ENCODE assay signal across 10 cellular contexts in the genomic region with DNA sequence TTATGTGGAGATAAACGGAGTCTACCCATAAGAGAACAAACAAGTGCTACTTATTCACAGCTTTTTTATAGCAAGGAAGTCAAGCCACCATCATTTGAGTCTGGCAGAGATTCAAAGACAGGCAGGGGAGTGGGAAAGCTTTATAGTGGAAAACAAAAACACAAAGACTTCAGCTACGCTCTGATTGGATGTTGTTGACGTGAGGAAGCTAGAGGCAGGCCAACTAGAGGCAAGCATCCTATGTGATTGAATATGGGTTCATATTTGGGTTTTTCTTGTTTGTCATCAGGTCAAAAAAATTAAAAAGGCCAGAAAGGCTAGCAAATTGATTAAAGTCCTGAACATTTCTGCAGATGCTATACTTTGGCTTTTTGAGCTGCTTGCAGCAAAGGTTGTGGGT. TPM values are rescaled to one million over a fixed set of nuclear protein-coding genes. Genes with fewer than 3 reads are reported as not detected.
A peak's percentile ranks its signal among the peaks of the same experiment; 100 is the strongest.
DNase-seq lines count a peak whose midpoint lies in the region; ATAC-seq, FAIRE-seq and TF ChIP-seq lines count a peak whose summit lies in the region.
"Had no signal": no experiment of that assay in that cellular context is flagged by ENCODE, and none has a peak within 500 bp of the region (broad histone marks: within the 10 kb centered on the region; RNA-seq: fewer than 3 reads in every experiment).

No MANE protein-coding gene starts in this region.

- POLR2A ChIA-PET in A549 (lab: Yijun Ruan, JAX) = interaction anchor here (1.9 kb wide), 1 partner anchor 45 kb away, joined by 7 read pairs; no protein-coding TSS in a partner anchor
- POLR2A ChIA-PET in SK-N-SH (lab: Yijun Ruan, JAX) = interaction anchor here (0.8 kb wide), 1 partner anchor 45 kb away, joined by 3 read pairs; no protein-coding TSS in a partner anchor

- TF ChIP-seq POLR2A in A549 (IDR thresholded peaks at IDR 0.05; ENCODE audit: low read length) = no peak

- DNase-seq in A549 (ENCODE audit: low read depth in 1 of 2, low spot score in 1 of 2) (peak in 1 of 2 experiments; percentile 4), GM23248 (no peak), SK-N-SH (peak; percentile 19), left kidney (ENCODE audit: low read depth, low spot score) (peak; percentile 29), mesenteric fat pad (ENCODE audit: low spot score) (no peak)

- in situ Hi-C loops in GM23248 (cut with MboI) = no loop called here

- H3K4me1 ChIP-seq in A549 (peaks cover 7% of the 10 kb centered on the region; the same call in 2 of the 3 replicates), GM23248 (ENCODE audit: insufficient read depth) (0 out of 2 replicates have a peak, but pooled peaks cover 2% of the 10 kb centered on the region), SK-N-SH (ENCODE audit: control insufficient read depth in 1 of 2, insufficient read depth in 2 of 2, low read depth in 1 of 2, low read length in 1 of 2) (peaks cover 0 to 2% of the 10 kb centered on the region in 2 experiments; a peak in 1 of 4 replicates)

- H3K4me2 ChIP-seq in A549 (peak overlapping the region; percentile 70), GM23248 (ENCODE audit: unreplicated experiment) (peak overlapping the region; percentile 83), SK-N-SH (no peak overlapping the region)

- TF ChIP-seq CTCF in A549 (IDR thresholded peaks at IDR 0.05) = no peak
- TF ChIP-seq CTCF in SK-N-SH (IDR thresholded peaks at IDR 0.05) = no peak

- H3K9ac ChIP-seq in GM23248 (peak overlapping the region; percentile 88; the same call in 1 of the 2 replicates), SK-N-SH (no peak overlapping the region)

- CTCF ChIA-PET in A549 (lab: Yijun Ruan, JAX) (interaction anchor here (1.8 to 1.9 kb wide), 2 partner anchors 21 to 46 kb away, joined by 4 to 10 read pairs; no protein-coding TSS in a partner anchor), SK-N-SH (lab: Yijun Ruan, JAX) (interaction anchor here (0.7 kb wide), 1 partner anchor 46 kb away, joined by 3 read pairs; no protein-coding TSS in a partner anchor)

- H3K27me3 ChIP-seq in GM23248 (replicated peaks; ENCODE audit: insufficient read depth) = no peaks in the 10 kb centered on the region
- no peaks in the 10 kb centered on the region for H3K27me3 ChIP-seq in SK-N-SH (ENCODE audit: insufficient read depth)
- H3K27me3 ChIP-seq: sigmoid colon had no signal

- H3K27ac ChIP-seq in A549 (peak overlapping the region in 1 of 2 experiments; percentile 99; a peak in 4 of 6 replicates), GM23248 (no peak overlapping the region), SK-N-SH (ENCODE audit: low read depth in 2 of 2, low read length in 1 of 2) (no peak overlapping the region; a peak in 1 of 4 replicates)

- 74% methylated on average over 3 of the region's 3 CpGs for WGBS in A549 (ENCODE audit: missing lambda C conversion rate)
- 65 to 74% methylated on average over 3 of the region's 3 CpGs for WGBS in GM23248 (ENCODE audit: low coverage in 1 of 2, low lambda C conversion rate in 2 of 2, missing lambda C conversion rate in 2 of 2), 2 experiments
- WGBS in SK-N-SH (ENCODE audit: low lambda C conversion rate) = 38% methylated on average over 3 of the region's 3 CpGs

- TF ChIP-seq RAD21 in A549 (conservative IDR thresholded peaks at IDR 0.05 in 1 of 2, IDR thresholded peaks at IDR 0.05 in 1 of 2) (no peak), SK-N-SH (IDR thresholded peaks at IDR 0.05; ENCODE audit: low read length) (no peak)

- H3F3A ChIP-seq in GM23248 (ENCODE audit: insufficient read depth) (no peaks in the 10 kb centered on the region), SK-N-SH (replicated peaks; ENCODE audit: insufficient read depth) (no peaks in the 10 kb centered on the region)

- H3K79me2 ChIP-seq in GM23248 (ENCODE audit: insufficient read depth) (peaks cover 19% of the 10 kb centered on the region), SK-N-SH (ENCODE audit: insufficient read depth) (peaks cover 7% of the 10 kb centered on the region; the same call in 1 of the 2 replicates)

- peak; percentile 28 for FAIRE-seq in A549 (lab: Jason Lieb, UNC)
- FAIRE-seq: G401.6 had no signal

- peak overlapping the region; percentile 86 for H2AFZ ChIP-seq in GM23248
- H2AFZ ChIP-seq in SK-N-SH (ENCODE audit: low read depth) = peak overlapping the region; percentile 49; the same call in 1 of the 2 replicates

- H3K9me3 ChIP-seq in A549 = peaks cover 11% of the 10 kb centered on the region; the same call in 1 of the 3 replicates
- no peaks in the 10 kb centered on the region for H3K9me3 ChIP-seq in GM23248 (ENCODE audit: low read depth)
- no peaks in the 10 kb centered on the region for H3K9me3 ChIP-seq in SK-N-SH
- H3K9me3 ChIP-seq: sigmoid colon had no signal

- H3K9me2 ChIP-seq in GM23248 (ENCODE audit: insufficient read depth) (no peaks in the 10 kb centered on the region), SK-N-SH (no peaks in the 10 kb centered on the region)

- no peak overlapping the region; the same call in 2 of the 3 replicates for H3K4me3 ChIP-seq in A549
- peak overlapping the region; percentile 80; the same call in 1 of the 2 replicates for H3K4me3 ChIP-seq in GM23248
- peak overlapping the region; percentile 62 to 63; a peak in 2 of 4 replicates for H3K4me3 ChIP-seq in SK-N-SH (ENCODE audit: low read depth in 2 of 2, low read length in 1 of 2)

- H3K36me3 ChIP-seq in GM23248 (ENCODE audit: low read depth) = no peaks in the 10 kb centered on the region
- H3K36me3 ChIP-seq in SK-N-SH (replicated peaks in 1 of 2; ENCODE audit: control insufficient read depth in 1 of 2, insufficient read depth in 2 of 2, low read length in 1 of 2) = peaks cover 0 to 9% of the 10 kb centered on the region in 2 experiments

- TF ChIP-seq EP300 in A549 (IDR thresholded peaks at IDR 0.05) = no peak
- no peak for TF ChIP-seq EP300 in SK-N-SH (IDR thresholded peaks at IDR 0.05; ENCODE audit: borderline replicate concordance in 1 of 2, low read depth in 1 of 2, low read length in 1 of 2)

- H4K20me1 ChIP-seq in GM23248 (ENCODE audit: insufficient read depth) (no peaks in the 10 kb centered on the region), SK-N-SH (ENCODE audit: insufficient read depth) (no peaks in the 10 kb centered on the region)

- ATAC-seq in A549 (no peak; a peak in 1 of 6 replicates), HG03520 (IDR thresholded peaks at IDR 0.05; ENCODE audit: unreplicated experiment) (no peak), HG03439 (IDR thresholded peaks at IDR 0.05; ENCODE audit: unreplicated experiment) (no peak), GM18867 (IDR thresholded peaks at IDR 0.05; ENCODE audit: unreplicated experiment) (no peak)

TF ChIP-seq in A549, 52 proteins besides CTCF, POLR2A, EP300 and RAD21 (continues in another document):
- TF ChIP-seq RFX5 (IDR thresholded peaks at IDR 0.05) (no peak), KDM1A (IDR thresholded peaks at IDR 0.05; ENCODE audit: low read depth) (no peak)

TF ChIP-seq in SK-N-SH, 30 proteins besides CTCF, POLR2A, EP300 and RAD21 (continues in another document):
- TF ChIP-seq JUND (IDR thresholded peaks at IDR 0.05) (no peak), FOXJ3 (CRISPR knock-in tag; IDR thresholded peaks at IDR 0.05) (no peak), MXI1 (IDR thresholded peaks at IDR 0.05; ENCODE audit: low read depth, low read length) (no peak), FOSL2 (IDR thresholded peaks at IDR 0.05; ENCODE audit: borderline replicate concordance, low read depth) (no peak)
- TF ChIP-seq, protein P1, sequence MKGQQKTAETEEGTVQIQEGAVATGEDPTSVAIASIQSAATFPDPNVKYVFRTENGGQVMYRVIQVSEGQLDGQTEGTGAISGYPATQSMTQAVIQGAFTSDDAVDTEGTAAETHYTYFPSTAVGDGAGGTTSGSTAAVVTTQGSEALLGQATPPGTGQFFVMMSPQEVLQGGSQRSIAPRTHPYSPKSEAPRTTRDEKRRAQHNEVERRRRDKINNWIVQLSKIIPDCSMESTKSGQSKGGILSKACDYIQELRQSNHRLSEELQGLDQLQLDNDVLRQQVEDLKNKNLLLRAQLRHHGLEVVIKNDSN (IDR thresholded peaks at IDR 0.05; ENCODE audit: borderline replicate concordance, low read depth) = no peak

RNA-seq across cellular contexts. Expression of a gene that starts 0.7 kb away (rescaled TPM):
- 35.2 and 57.2 TPM in 2 replicates for polyA plus RNA-seq in A549 (2011; rRNA removed)
- polyA plus RNA-seq in A549 (2012; cell fraction: cytosol; rRNA removed) = 18.8 and 23.9 TPM in 2 replicates
- 6.9 and 9.6 TPM in 2 replicates for polyA plus RNA-seq in A549 (2012; cell fraction: nucleus; rRNA removed)
- polyA plus RNA-seq in A549 (2017; fragmentation: RNase III; extraction: RNeasy Plus Mini Kit Qiagen cat#74134 plus additional on column Dnase treatment) = 173 to 195 TPM (median 192 TPM) in 3 replicates
- polyA minus RNA-seq in A549 (2011; rRNA and poly(A)+ RNA removed) = 9.0 and 9.8 TPM in 2 replicates
- 41.1 and 44.5 TPM in 2 replicates for total RNA-seq in GM23248 (2014; rRNA removed; shearing (Covaris generic))
- polyA plus RNA-seq in GM23248 (2016; fragmentation: Nextera tagmentation; extraction: Ambion mirVana) = 108 and 112 TPM in 2 replicates
- polyA plus RNA-seq in SK-N-SH (2012; rRNA removed) = 39.1 and 40.9 TPM in 2 replicates
- 51.1 and 77.7 TPM in 2 replicates for polyA plus RNA-seq in SK-N-SH (2012; cell fraction: cytosol; rRNA removed)
- 33.1 and 36.4 TPM in 2 replicates for polyA plus RNA-seq in SK-N-SH (2012; cell fraction: nucleus; rRNA removed)
- total RNA-seq in mesenteric fat pad = 68.1 TPM

RNA-seq across cellular contexts. Expression of a gene that starts 23.2 kb away (rescaled TPM):
- polyA plus RNA-seq in A549 (2011; rRNA removed) (3.6 and 6.6 TPM in 2 replicates), A549 (2017; fragmentation: RNase III; extraction: RNeasy Plus Mini Kit Qiagen cat#74134 plus additional on column Dnase treatment) (18.8 to 24.0 TPM (median 23.9 TPM) in 3 replicates), GM23248 (2016; fragmentation: Nextera tagmentation; extraction: Ambion mirVana) (53.1 and 58.1 TPM in 2 replicates), SK-N-SH (2012; rRNA removed) (20.6 and 26.7 TPM in 2 replicates)
- polyA plus RNA-seq in A549 (2012; cell fraction: cytosol; rRNA removed) = 2.6 and 3.7 TPM in 2 replicates
- 0.48 and 1.2 TPM in 2 replicates for polyA plus RNA-seq in A549 (2012; cell fraction: nucleus; rRNA removed)
- 0.68 and 0.95 TPM in 2 replicates for polyA minus RNA-seq in A549 (2011; rRNA and poly(A)+ RNA removed)
- 16.3 and 33.4 TPM in 2 replicates for total RNA-seq in GM23248 (2014; rRNA removed; shearing (Covaris generic))
- 34.8 and 52.4 TPM in 2 replicates for polyA plus RNA-seq in SK-N-SH (2012; cell fraction: cytosol; rRNA removed)
- 6.4 TPM in 2 replicates for polyA plus RNA-seq in SK-N-SH (2012; cell fraction: nucleus; rRNA removed)
- 21.4 TPM for total RNA-seq in mesenteric fat pad

RNA-seq across cellular contexts. Expression of a gene that starts 44.2 kb away (rescaled TPM):
- 29.7 and 40.7 TPM in 2 replicates for polyA plus RNA-seq in A549 (2011; rRNA removed)
- 18.1 and 18.9 TPM in 2 replicates for polyA plus RNA-seq in A549 (2012; cell fraction: cytosol; rRNA removed)
- polyA plus RNA-seq in A549 (2012; cell fraction: nucleus; rRNA removed) = 11.1 and 16.2 TPM in 2 replicates
- polyA plus RNA-seq in A549 (2017; fragmentation: RNase III; extraction: RNeasy Plus Mini Kit Qiagen cat#74134 plus additional on column Dnase treatment) = 35.1 to 42.1 TPM (median 40.5 TPM) in 3 replicates
- polyA minus RNA-seq in A549 (2011; rRNA and poly(A)+ RNA removed) = 2.9 and 3.1 TPM in 2 replicates
- 22.8 and 30.7 TPM in 2 replicates for total RNA-seq in GM23248 (2014; rRNA removed; shearing (Covaris generic))
- 30.6 and 32.0 TPM in 2 replicates for polyA plus RNA-seq in GM23248 (2016; fragmentation: Nextera tagmentation; extraction: Ambion mirVana)
- 22.1 and 27.9 TPM in 2 replicates for polyA plus RNA-seq in SK-N-SH (2012; rRNA removed)
- 29.4 and 33.1 TPM in 2 replicates for polyA plus RNA-seq in SK-N-SH (2012; cell fraction: cytosol; rRNA removed)
- 34.1 and 41.4 TPM in 2 replicates for polyA plus RNA-seq in SK-N-SH (2012; cell fraction: nucleus; rRNA removed)
- 22.3 TPM for total RNA-seq in mesenteric fat pad

Comparison
In these comparisons a context has a peak if more than half of its experiments do, and no peak if none do; other contexts are left out.
1. DNase-seq: peak in SK-N-SH (single experiment) and left kidney (single experiment); none in GM23248 (single experiment) and mesenteric fat pad (single experiment).